ENCODE assay signal across 11 cellular contexts in the genomic region with DNA sequence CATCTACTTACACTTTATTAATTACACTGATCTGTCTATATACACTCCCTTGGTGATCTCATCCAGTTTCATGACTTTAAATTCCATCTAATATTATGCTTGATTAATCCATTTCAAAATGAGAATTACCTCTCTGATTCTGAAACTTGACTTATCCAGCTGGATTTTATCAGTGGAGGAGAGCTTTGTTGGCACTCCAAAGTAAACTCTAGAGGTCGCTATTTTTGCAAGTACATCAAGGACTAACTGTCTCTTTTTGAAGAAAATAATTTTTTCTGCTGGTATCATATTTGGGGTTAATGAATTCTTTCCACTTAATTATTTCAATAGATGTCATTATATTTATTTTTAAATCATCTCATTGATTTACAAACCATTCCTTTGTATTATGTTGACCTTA.
DNase-seq lines count a peak whose midpoint lies in the region; ATAC-seq and TF ChIP-seq lines count a peak whose summit lies in the region.
"Had no signal": no experiment of that assay in that cellular context is flagged by ENCODE, and none has a peak within 500 bp of the region (broad histone marks: within the 10 kb centered on the region; RNA-seq: fewer than 3 reads in every experiment).

No MANE protein-coding gene starts in this region.

- H3K36me3 ChIP-seq in SU-DHL-6 (ENCODE audit: low read length), result no peaks in the 10 kb centered on the region

- no peak overlapping the region for H3K4me2 ChIP-seq in SU-DHL-6 (ENCODE audit: low read depth, low read length, poor library complexity, severe bottlenecking)

- no peaks in the 10 kb centered on the region for H3K9me3 ChIP-seq in SU-DHL-6 (ENCODE audit: insufficient read depth, low read length)

- H3K27ac ChIP-seq in C4-2B (no peak overlapping the region), SU-DHL-6 (ENCODE audit: low read depth, low read length) (no peak overlapping the region)
- H3K27ac ChIP-seq: HL-60 had no signal

- no peaks in the 10 kb centered on the region for H3K27me3 Mint-ChIP-seq in activated naive CD8-positive, alpha-beta T cell treated with anti-CD3 and anti-CD28 coated beads, Interleukin-2, amount 50 U/mL, for 24 hours

- H3K36me3 Mint-ChIP-seq in activated naive CD8-positive, alpha-beta T cell treated with anti-CD3 and anti-CD28 coated beads, Interleukin-2, amount 50 U/mL, for 24 hours (ENCODE audit: low read depth), result no peaks in the 10 kb centered on the region

- H3F3A ChIP-seq in SU-DHL-6 (ENCODE audit: insufficient read depth), result no peaks in the 10 kb centered on the region

- TF ChIP-seq CTCF in C4-2B (conservative IDR thresholded peaks at IDR 0.05), result peak; percentile 34
- peak; percentile 13 for TF ChIP-seq CTCF in SU-DHL-6 (IDR thresholded peaks at IDR 0.05; ENCODE audit: insufficient read depth, low read length, poor library complexity, severe bottlenecking)

- H3K27ac Mint-ChIP-seq in activated naive CD8-positive, alpha-beta T cell treated with anti-CD3 and anti-CD28 coated beads, Interleukin-2, amount 50 U/mL, for 24 hours, result no peak overlapping the region

- DNase-seq in HCEC 1CT (peak; percentile 14), iPS-NIHi11 (ENCODE audit: low spot score) (peak; percentile 5)
- no peak for DNase-seq in activated CD8-positive, alpha-beta memory T cell treated with anti-CD3 and anti-CD28 coated beads for 24 hours
- DNase-seq in activated naive CD8-positive, alpha-beta T cell treated with anti-CD3 and anti-CD28 coated beads, Interleukin-2, amount 50 U/mL, for 24 hours, result no peak
- DNase-seq in NK-92 treated with Interleukin-12 subunit alpha and Interleukin-12 subunit beta, amount 100 ng/mL, for 24 hours (lab: John Stamatoyannopoulos, UW), result no peak
- DNase-seq: Calu3, NCI-H2029 had no signal

- ATAC-seq in activated naive CD8-positive, alpha-beta T cell treated with anti-CD3 and anti-CD28 coated beads, Interleukin-2, amount 50 U/mL, for 24 hours, result no peak
- no peak for ATAC-seq in HG03378 (IDR thresholded peaks at IDR 0.05; ENCODE audit: unreplicated experiment)

- no peaks in the 10 kb centered on the region for H3K9me2 ChIP-seq in SU-DHL-6 (replicated peaks; ENCODE audit: insufficient read depth, low read length)

- no peaks in the 10 kb centered on the region for H3K27me3 ChIP-seq in SU-DHL-6 (ENCODE audit: low read length)

- no peak overlapping the region for H2AFZ ChIP-seq in SU-DHL-6 (ENCODE audit: low read depth, low read length, severe bottlenecking)

- H3K4me3 ChIP-seq in SU-DHL-6 (ENCODE audit: insufficient read depth, low read length, poor library complexity, severe bottlenecking), result no peak overlapping the region

- H3K4me1 Mint-ChIP-seq in activated naive CD8-positive, alpha-beta T cell treated with anti-CD3 and anti-CD28 coated beads, Interleukin-2, amount 50 U/mL, for 24 hours, result no peaks in the 10 kb centered on the region

- no peak overlapping the region for H3K9ac ChIP-seq in SU-DHL-6 (ENCODE audit: low read length)

- no peak overlapping the region for H3K4me3 Mint-ChIP-seq in activated naive CD8-positive, alpha-beta T cell treated with anti-CD3 and anti-CD28 coated beads, Interleukin-2, amount 50 U/mL, for 24 hours

- no peaks in the 10 kb centered on the region for H3K79me2 ChIP-seq in SU-DHL-6 (ENCODE audit: insufficient read depth, low read length)

- no peaks in the 10 kb centered on the region for H4K20me1 ChIP-seq in SU-DHL-6 (ENCODE audit: low read depth, low read length)

- no peaks in the 10 kb centered on the region for H3K9me3 Mint-ChIP-seq in activated naive CD8-positive, alpha-beta T cell treated with anti-CD3 and anti-CD28 coated beads, Interleukin-2, amount 50 U/mL, for 24 hours

Comparison
In these comparisons a context has a peak if more than half of its experiments do, and no peak if none do; other contexts are left out.
1. DNase-seq: peak in HCEC 1CT (single experiment) and iPS-NIHi11 (single experiment); none in activated CD8-positive, alpha-beta memory T cell treated with anti-CD3 and anti-CD28 coated beads for 24 hours (single experiment), activated naive CD8-positive, alpha-beta T cell treated with anti-CD3 and anti-CD28 coated beads, Interleukin-2, amount 50 U/mL, for 24 hours (single experiment) and NK-92 treated with Interleukin-12 subunit alpha and Interleukin-12 subunit beta, amount 100 ng/mL, for 24 hours (single experiment).